ENCODE assay signal across 7 cellular contexts in genomic region chr2:75459565-75460271, GRCh38.
DNase-seq lines count a peak whose midpoint lies in the region; FAIRE-seq and TF ChIP-seq lines count a peak whose summit lies in the region.
"Not testable (repeated sequence)": the region's sequence is repeated elsewhere in the genome, so short reads cannot be mapped to it uniquely, and the experiment has no call there.

No MANE protein-coding gene starts in this region.

- H3K9me3 ChIP-seq in MG63; astrocyte (ENCODE audit: insufficient read depth, low read depth, low read length); osteoblast (ENCODE audit: low read depth, low read length): not testable (repeated sequence)

- not testable (repeated sequence) for H3K36me3 ChIP-seq in MG63; astrocyte (ENCODE audit: insufficient read depth, low read length); osteoblast (ENCODE audit: insufficient read depth, low read length)

- not testable (repeated sequence) for H3K79me2 ChIP-seq in astrocyte (ENCODE audit: insufficient read depth, low read length); osteoblast (ENCODE audit: insufficient read depth, low read length)

- H3K9me3 Mint-ChIP-seq in astrocyte (ENCODE audit: unreplicated experiment): not testable (repeated sequence)

- not testable (repeated sequence) for H3K4me1 ChIP-seq in astrocyte (ENCODE audit: insufficient read depth, low read length); osteoblast (ENCODE audit: insufficient read depth, low read length)

- H3K27me3 ChIP-seq in MG63; astrocyte (ENCODE audit: insufficient read depth, low read length); osteoblast (ENCODE audit: insufficient read depth, low read length): not testable (repeated sequence)

- not testable (repeated sequence) for H3K4me3 Mint-ChIP-seq in astrocyte (ENCODE audit: unreplicated experiment)

- not testable (repeated sequence) for H3K4me1 Mint-ChIP-seq in astrocyte (ENCODE audit: low read depth, unreplicated experiment)

- DNase-seq in AG10803 (ENCODE audit: low read depth): peak; percentile 91
- peak; percentile 68 for DNase-seq in H4 (ENCODE audit: low spot score)
- DNase-seq in MG63: peak; percentile 31
- peak; percentile 79 for DNase-seq in astrocyte (ENCODE audit: low read depth)
- DNase-seq in foreskin fibroblast: peak; percentile 47 to 67
- peak; percentile 36 for DNase-seq in osteoblast (ENCODE audit: insufficient read length, low spot score, missing footprints)

- FAIRE-seq in astrocyte (lab: Jason Lieb, UNC): not testable (repeated sequence)
- FAIRE-seq in endometrium (lab: Jason Lieb, UNC): peak; percentile 35

- H3K36me3 Mint-ChIP-seq in astrocyte (ENCODE audit: low read depth, unreplicated experiment): not testable (repeated sequence)

- H3K27me3 Mint-ChIP-seq in astrocyte (ENCODE audit: low read depth, unreplicated experiment): not testable (repeated sequence)

- not testable (repeated sequence) for H3K4me3 ChIP-seq in AG10803 (ENCODE audit: low read length); MG63; astrocyte (ENCODE audit: insufficient read depth, low read depth, low read length); foreskin fibroblast (ENCODE audit: low read depth in 1 of 2, low read length in 2 of 2); osteoblast (ENCODE audit: insufficient read depth, low read length)

- H4K20me1 ChIP-seq in astrocyte (ENCODE audit: insufficient read depth, low read length); osteoblast (ENCODE audit: insufficient read depth, low read length): not testable (repeated sequence)

- not testable (repeated sequence) for H2AFZ ChIP-seq in astrocyte (ENCODE audit: low read depth, low read length); osteoblast (ENCODE audit: low read length)

- TF ChIP-seq CTCF in AG10803 (conservative IDR thresholded peaks at IDR 0.05; ENCODE audit: low read length); astrocyte (IDR thresholded peaks at IDR 0.05; ENCODE audit: insufficient read depth, low read depth, low read length); foreskin fibroblast (IDR thresholded peaks at IDR 0.05; ENCODE audit: low read depth, low read length); osteoblast (IDR thresholded peaks at IDR 0.05; ENCODE audit: extremely low read depth, low read depth, low read length): not testable (repeated sequence)

- H3K9ac ChIP-seq in astrocyte (ENCODE audit: low read length): not testable (repeated sequence)

- H3K27ac ChIP-seq in astrocyte (ENCODE audit: low read depth, low read length); osteoblast (ENCODE audit: low read depth, low read length): not testable (repeated sequence)

- peak overlapping the region; percentile 74 for H3K27ac Mint-ChIP-seq in astrocyte (ENCODE audit: unreplicated experiment)

- not testable (repeated sequence) for H3K4me2 ChIP-seq in astrocyte (ENCODE audit: low read length)
- H3K4me2 ChIP-seq in osteoblast (ENCODE audit: insufficient read depth, low read length): peak overlapping the region; percentile 12

Comparison
In these comparisons a context has a peak if more than half of its experiments do, and no peak if none do; other contexts are left out.
1. DNase-seq: peak in every context shown above with its lines; median percentile 91 in AG10803; 79 in astrocyte; 68 in H4; 57 in foreskin fibroblast; 36 in osteoblast; 31 in MG63.